18 cellular contexts compared by ENCODE assay signal in the genomic region with DNA sequence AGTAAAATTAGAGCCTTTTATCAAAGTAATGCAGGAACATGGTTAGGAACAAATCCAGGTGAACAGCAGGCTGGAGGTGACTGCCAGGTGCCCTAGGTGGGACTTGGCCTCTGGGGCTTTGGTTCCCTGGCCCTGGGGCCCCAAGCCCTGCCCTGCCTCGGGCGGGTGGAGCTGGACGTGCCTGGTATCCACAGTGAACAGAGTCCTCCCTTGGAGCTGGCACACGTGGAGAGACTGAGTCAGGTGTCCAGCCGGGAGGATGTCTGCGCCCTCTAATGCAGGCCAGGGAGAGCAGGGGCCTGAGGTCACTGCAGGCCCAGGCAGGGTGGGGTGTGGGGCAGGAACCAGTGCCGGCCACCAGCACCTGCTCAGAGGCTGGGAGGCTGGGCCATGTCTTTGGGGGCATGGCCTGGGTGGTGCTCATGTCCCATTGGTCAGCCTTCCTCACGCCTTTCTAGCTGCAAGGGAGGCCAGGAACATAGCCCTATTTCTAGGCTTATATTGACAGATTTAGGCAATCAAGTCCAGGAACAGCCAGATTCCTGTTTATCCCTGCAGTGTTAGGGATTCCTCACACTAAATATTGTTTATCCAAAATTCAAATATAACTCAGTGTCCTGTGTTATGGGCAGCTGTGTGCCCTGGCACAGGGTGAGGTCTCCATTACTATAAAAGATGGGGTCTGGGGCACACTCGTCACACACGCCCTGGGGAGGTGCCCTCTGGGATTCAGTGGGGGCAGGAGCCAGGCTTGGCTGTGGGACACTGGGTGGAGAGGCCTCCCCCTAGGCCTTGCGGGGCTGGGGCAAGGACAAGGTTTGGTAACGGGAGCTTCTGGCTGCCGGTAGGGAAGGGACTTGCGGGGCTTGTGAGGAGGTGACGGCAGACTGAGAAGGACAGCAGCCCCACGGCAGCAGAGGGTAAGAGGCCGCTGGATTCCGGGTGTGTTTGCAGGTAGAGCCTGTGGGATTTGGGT. TPM values are rescaled to one million over a fixed set of nuclear protein-coding genes. Genes with fewer than 3 reads are reported as not detected.
"Had no signal": no experiment of that assay in that cellular context is flagged by ENCODE, and none has a peak within 500 bp of the region (broad histone marks: within the 10 kb centered on the region; RNA-seq: fewer than 3 reads in every experiment).

No MANE protein-coding gene starts in this region.

- H3K36me3 ChIP-seq: thyroid gland, uterus had no signal

- ATAC-seq: activated CD8-positive, alpha-beta T cell treated with anti-CD3 and anti-CD28 coated beads for 36 hours; foreskin keratinocyte; left colon; stimulated activated naive B cell treated with anti-CD40 and anti-IgM and Interleukin-4, amounts not matched to agents 10 μg/mL and 1 μg/mL and 100 μg/mL, for 72 hours had no signal

- H3K4me3 Mint-ChIP-seq: activated CD8-positive, alpha-beta T cell treated with anti-CD3 and anti-CD28 coated beads for 36 hours; activated naive CD8-positive, alpha-beta T cell treated with anti-CD3 and anti-CD28 coated beads, Interleukin-2, amount 10 ng/mL, durations not matched to agents 7 days and 5 days; dendritic cell treated with granulocyte-macrophage colony-stimulating factor and Interleukin-4, amounts not matched to agents 40 ng/mL and 50 ng/mL, for 4 days had no signal

- DNase-seq: activated CD4-positive, alpha-beta T cell treated with anti-CD3 and anti-CD28 coated beads for 1 hour; activated CD8-positive, alpha-beta T cell treated with anti-CD3 and anti-CD28 coated beads for 36 hours; activated naive CD4-positive, alpha-beta T cell; activated naive CD8-positive, alpha-beta T cell treated with anti-CD3 and anti-CD28 coated beads, Interleukin-2, amount 10 ng/mL, durations not matched to agents 7 days and 5 days; cerebellar nuclear complex; effector memory CD4-positive, alpha-beta T cell; foreskin keratinocyte; left colon; midbrain; stimulated activated CD4-positive, alpha-beta T cell treated with anti-CD3 and anti-CD28 coated beads, Interleukin-2, amount 100 ng/mL, for 48 hours; stimulated activated naive B cell treated with anti-CD40 and anti-IgM and Interleukin-4, amounts not matched to agents 10 μg/mL and 1 μg/mL and 100 μg/mL, for 72 hours; T-helper 1 cell; thyroid gland; uterus had no signal

- H3K27ac ChIP-seq: foreskin keratinocyte, thyroid gland, uterus, VCaP had no signal

- H3K9me3 ChIP-seq: thyroid gland, uterus had no signal

- H3K36me3 Mint-ChIP-seq: activated naive CD8-positive, alpha-beta T cell treated with anti-CD3 and anti-CD28 coated beads, Interleukin-2, amount 10 ng/mL, durations not matched to agents 7 days and 5 days; brain had no signal

- H3K27ac Mint-ChIP-seq: activated CD8-positive, alpha-beta T cell treated with anti-CD3 and anti-CD28 coated beads for 36 hours; activated naive CD8-positive, alpha-beta T cell treated with anti-CD3 and anti-CD28 coated beads, Interleukin-2, amount 10 ng/mL, durations not matched to agents 7 days and 5 days; dendritic cell treated with granulocyte-macrophage colony-stimulating factor and Interleukin-4, amounts not matched to agents 40 ng/mL and 50 ng/mL, for 4 days; stimulated activated naive B cell treated with anti-CD40 and anti-IgM and Interleukin-4, amounts not matched to agents 10 μg/mL and 1 μg/mL and 100 μg/mL, for 72 hours had no signal

- H3K4me1 ChIP-seq: foreskin keratinocyte had no signal

- H3K4me3 ChIP-seq: lung, thyroid gland, uterus had no signal

- H3K9me3 Mint-ChIP-seq: activated CD8-positive, alpha-beta T cell treated with anti-CD3 and anti-CD28 coated beads for 36 hours; activated naive CD8-positive, alpha-beta T cell treated with anti-CD3 and anti-CD28 coated beads, Interleukin-2, amount 10 ng/mL, durations not matched to agents 7 days and 5 days; dendritic cell treated with granulocyte-macrophage colony-stimulating factor and Interleukin-4, amounts not matched to agents 40 ng/mL and 50 ng/mL, for 4 days; stimulated activated naive B cell treated with anti-CD40 and anti-IgM and Interleukin-4, amounts not matched to agents 10 μg/mL and 1 μg/mL and 100 μg/mL, for 72 hours had no signal

RNA-seq across cellular contexts. Expression of gene NAT8L, which starts 14.3 kb away (rescaled TPM):
- total RNA-seq: foreskin keratinocyte had no signal
